In the genomic region with DNA sequence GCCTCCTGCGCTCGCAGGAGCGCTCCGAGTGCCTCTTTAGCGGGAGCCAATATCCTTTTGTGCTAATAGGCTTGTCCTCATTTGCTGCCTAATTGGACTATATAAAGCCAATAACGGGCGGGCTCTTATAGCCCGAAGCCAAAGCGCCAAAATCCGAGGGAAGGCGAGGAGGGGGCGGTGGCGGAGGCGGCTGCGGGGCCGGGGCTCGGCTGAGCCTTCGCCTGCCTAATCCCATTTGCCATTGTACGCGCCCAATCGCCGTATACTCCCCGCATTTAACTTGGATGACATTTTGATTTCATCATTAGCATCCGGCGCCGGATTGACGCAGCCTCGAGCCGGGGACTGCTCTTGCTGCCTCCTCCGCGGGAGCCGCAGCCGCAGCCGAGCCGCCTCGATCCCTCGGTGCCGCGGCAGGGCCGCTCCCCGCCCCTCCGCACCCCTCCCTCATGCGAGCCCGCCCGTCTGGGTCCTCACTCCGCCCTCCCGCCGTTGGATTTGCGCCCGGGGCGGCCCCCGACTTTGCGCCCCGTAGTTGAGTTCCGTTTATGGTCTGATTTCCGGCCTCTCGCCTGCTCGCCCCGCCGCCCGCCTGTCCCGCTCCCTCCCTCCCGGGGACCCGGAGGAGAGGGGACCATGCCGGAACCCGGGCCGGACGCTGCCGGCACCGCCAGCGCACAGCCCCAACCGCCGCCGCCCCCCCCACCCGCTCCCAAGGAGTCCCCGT, we compare ENCODE assay signal across 8 cellular contexts. TPM values are rescaled to one million over a fixed set of nuclear protein-coding genes. Genes with fewer than 3 reads are reported as not detected.
DNase-seq lines count a peak whose midpoint lies in the region; FAIRE-seq and TF ChIP-seq lines count a peak whose summit lies in the region.

Gene HMX3 (plus strand): TSS at position 556 of the 727 bp plus-strand sequence. CDS start 81 bp downstream, at position 637.

- no peaks in the 10 kb centered on the region for H3K9me3 ChIP-seq in neuronal stem cell (replicated peaks in 1 of 2; ENCODE audit: control insufficient read depth in 2 of 2, insufficient read depth in 1 of 2, low read depth in 1 of 2, low read length in 2 of 2)

- peak within 1 kb of the TSS; percentile 65 for H3K4me2 ChIP-seq in neuronal stem cell (ENCODE audit: insufficient read depth, low read length, poor library complexity, severe bottlenecking)

- peak within 1 kb of the TSS; percentile 42 for H3K4ac ChIP-seq in neuronal stem cell (ENCODE audit: low read length)

- no peak within 1 kb of the TSS for H3K14ac ChIP-seq in neuronal stem cell (ENCODE audit: low read length)

- H4K8ac ChIP-seq in neuronal stem cell (ENCODE audit: low read depth, low read length) = no peak within 1 kb of the TSS

- no peak within 1 kb of the TSS for H2BK12ac ChIP-seq in neuronal stem cell (ENCODE audit: low read length)

- FAIRE-seq in bronchial epithelial cell (lab: Jason Lieb, UNC) = no peak

- H3K9ac ChIP-seq in neuronal stem cell (ENCODE audit: low read depth, low read length, poor library complexity) = peak within 1 kb of the TSS; percentile 24

- DNase-seq in stimulated activated CD4-positive, alpha-beta T cell treated with anti-CD3 and anti-CD28 coated beads, Interleukin-15, amount 100 ng/mL, for 24 hours = peak; percentile 62
- DNase-seq in stimulated activated CD4-positive, alpha-beta T cell treated with anti-CD3 and anti-CD28 coated beads, Interleukin-1b, Interleukin-23, amount 100 ng/mL, for 48 hours = no peak
- DNase-seq in OCI-M1 (lab: John Stamatoyannopoulos, UW) (peak; percentile 96), bronchial epithelial cell (ENCODE audit: low read depth) (no peak), neuronal stem cell (ENCODE audit: low spot score) (no peak), NCI-H2227 treated with DMSO at 0.1 percent for 48 hours (lab: John Stamatoyannopoulos, UW) (no peak), nucleus accumbens (lab: John Stamatoyannopoulos, UW) (no peak), GDM1 (lab: John Stamatoyannopoulos, UW) (no peak)

- no CpG with 5 or more reads among the region's 76 CpGs for WGBS in neuronal stem cell (ENCODE audit: extremely low coverage in 2 of 2, insufficient read length in 2 of 2, insufficient replicate concordance in 1 of 2), 2 donors

- H2AK5ac ChIP-seq in neuronal stem cell (ENCODE audit: low read depth, low read length) = peak within 1 kb of the TSS; percentile 49

- H2BK15ac ChIP-seq in neuronal stem cell (ENCODE audit: low read length) = peak within 1 kb of the TSS; percentile 41

- H3K36me3 ChIP-seq in bronchial epithelial cell (ENCODE audit: control insufficient read depth, insufficient read depth, low read length) (no peaks in the 10 kb centered on the region), neuronal stem cell (replicated peaks in 1 of 2; ENCODE audit: control insufficient read depth in 2 of 2, insufficient read depth in 2 of 2, low read length in 2 of 2) (no peaks in the 10 kb centered on the region)

- H3K27me3 ChIP-seq in bronchial epithelial cell (ENCODE audit: control insufficient read depth, insufficient read depth, low read length) (peaks cover 77% of the 10 kb centered on the region), neuronal stem cell (ENCODE audit: control insufficient read depth in 3 of 3, insufficient read depth in 3 of 3, low read depth in 1 of 3, low read length in 3 of 3) (peaks cover 46 to 98% (median 94%) of the 10 kb centered on the region in 3 experiments)

- peak within 1 kb of the TSS; percentile 86 for H3K23ac ChIP-seq in neuronal stem cell (ENCODE audit: low read depth, low read length, poor library complexity)

- H3K18ac ChIP-seq in neuronal stem cell (ENCODE audit: low read length) = peak within 1 kb of the TSS; percentile 80

- peak within 1 kb of the TSS; percentile 85 for H2AFZ ChIP-seq in neuronal stem cell (ENCODE audit: low read length)

- H3K79me1 ChIP-seq in neuronal stem cell (ENCODE audit: low read depth, low read length) = no peaks in the 10 kb centered on the region

- peak within 1 kb of the TSS; percentile 31 for H3K4me3 ChIP-seq in bronchial epithelial cell (ENCODE audit: low read depth, low read length)
- H3K4me3 ChIP-seq in neuronal stem cell (ENCODE audit: low read length in 2 of 2) = peak within 1 kb of the TSS; percentile 7 to 56

- peaks cover 11 to 13% of the 10 kb centered on the region in 2 donors for H3K4me1 ChIP-seq in neuronal stem cell (ENCODE audit: control insufficient read depth in 2 of 2, insufficient read depth in 1 of 2, low read depth in 1 of 2, low read length in 2 of 2)

- no peak within 1 kb of the TSS for H4K91ac ChIP-seq in neuronal stem cell (ENCODE audit: low read depth, low read length, poor library complexity)

- no peak within 1 kb of the TSS for H3K27ac ChIP-seq in neuronal stem cell (replicated peaks; ENCODE audit: low read length)

- no peak within 1 kb of the TSS for H2BK120ac ChIP-seq in neuronal stem cell (ENCODE audit: low read depth, low read length)

- no peak for TF ChIP-seq CTCF in bronchial epithelial cell (IDR thresholded peaks at IDR 0.05; ENCODE audit: insufficient read depth, low read length, severe bottlenecking)

- no peak within 1 kb of the TSS for H2BK5ac ChIP-seq in neuronal stem cell (ENCODE audit: low read length)

RNA-seq across cellular contexts. Expression of gene HMX3, which starts in this region (rescaled TPM):
- total RNA-seq in bronchial epithelial cell = 0.13 TPM in 1 of 2 replicates, not detected in the other
- not detected for polyA plus RNA-seq in neuronal stem cell (2013, experiment 1 of 2)
- not detected for polyA plus RNA-seq in neuronal stem cell (2013, experiment 2 of 2)

Comparison
In these comparisons a context has a peak if more than half of its experiments do, and no peak if none do; other contexts are left out.
1. DNase-seq: peak in stimulated activated CD4-positive, alpha-beta T cell treated with anti-CD3 and anti-CD28 coated beads, Interleukin-15, amount 100 ng/mL, for 24 hours (single experiment) and OCI-M1 (single experiment); none in stimulated activated CD4-positive, alpha-beta T cell treated with anti-CD3 and anti-CD28 coated beads, Interleukin-1b, Interleukin-23, amount 100 ng/mL, for 48 hours (single experiment), bronchial epithelial cell (single experiment), neuronal stem cell (single experiment), NCI-H2227 treated with DMSO at 0.1 percent for 48 hours (single experiment), nucleus accumbens (0 of 56) and GDM1 (single experiment).